8 cellular contexts compared by ENCODE assay signal in genomic region chr7:100585511-100586265, GRCh38. TPM values are rescaled to one million over a fixed set of nuclear protein-coding genes. Genes with fewer than 3 reads are reported as not detected.
A peak's percentile ranks its signal among the peaks of the same experiment; 100 is the strongest.
DNase-seq lines count a peak whose midpoint lies in the region; ATAC-seq lines count a peak whose summit lies in the region.

A gene with protein sequence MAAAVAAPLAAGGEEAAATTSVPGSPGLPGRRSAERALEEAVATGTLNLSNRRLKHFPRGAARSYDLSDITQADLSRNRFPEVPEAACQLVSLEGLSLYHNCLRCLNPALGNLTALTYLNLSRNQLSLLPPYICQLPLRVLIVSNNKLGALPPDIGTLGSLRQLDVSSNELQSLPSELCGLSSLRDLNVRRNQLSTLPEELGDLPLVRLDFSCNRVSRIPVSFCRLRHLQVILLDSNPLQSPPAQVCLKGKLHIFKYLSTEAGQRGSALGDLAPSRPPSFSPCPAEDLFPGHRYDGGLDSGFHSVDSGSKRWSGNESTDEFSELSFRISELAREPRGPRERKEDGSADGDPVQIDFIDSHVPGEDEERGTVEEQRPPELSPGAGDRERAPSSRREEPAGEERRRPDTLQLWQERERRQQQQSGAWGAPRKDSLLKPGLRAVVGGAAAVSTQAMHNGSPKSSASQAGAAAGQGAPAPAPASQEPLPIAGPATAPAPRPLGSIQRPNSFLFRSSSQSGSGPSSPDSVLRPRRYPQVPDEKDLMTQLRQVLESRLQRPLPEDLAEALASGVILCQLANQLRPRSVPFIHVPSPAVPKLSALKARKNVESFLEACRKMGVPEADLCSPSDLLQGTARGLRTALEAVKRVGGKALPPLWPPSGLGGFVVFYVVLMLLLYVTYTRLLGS (minus strand): TSS chr7:100586129. CDS start chr7:100586100, 29 bp downstream.

- peak; percentile 19 for ATAC-seq in GM18868 (IDR thresholded peaks at IDR 0.05; ENCODE audit: unreplicated experiment)
- peak; percentile 15 for ATAC-seq in HG03342 (IDR thresholded peaks at IDR 0.05; ENCODE audit: unreplicated experiment)

- peak within 1 kb of the TSS; percentile 92 for H3K4me3 ChIP-seq in rectal smooth muscle tissue (ENCODE audit: low read length)

- intact Hi-C loops in cardiac septum (cut with DNase I) = loop anchor here (1.0 to 5.0 kb wide), 3 partner anchors 27 to 107 kb away; partner anchors contain the start of genes GIGYF1, GNB2 and MOSPD3

- peak within 1 kb of the TSS; percentile 87 for H3K9ac ChIP-seq in rectal smooth muscle tissue (ENCODE audit: low read length)

- H3K27me3 ChIP-seq in rectal smooth muscle tissue (ENCODE audit: control insufficient read depth, insufficient read depth, low read length) = peaks cover 3% of the 10 kb centered on the region

- in situ Hi-C loops in ACHN (cut with HindIII; ENCODE audit: low pct_ligation_motif_present, low pct_unique_long_range_greater_than_20kb, low sequenced_read_pairs) = no loop called here

- DNase-seq in ACHN (peak; percentile 46), RPMI7951 (ENCODE audit: low read depth) (no peak), cardiac septum (ENCODE audit: low spot score) (peak; percentile 87), kidney glomerular epithelial cell (lab: John Stamatoyannopoulos, UW) (no peak)
- DNase-seq in activated naive CD4-positive, alpha-beta T cell treated with anti-CD3 and anti-CD28 coated beads, Interleukin-2, amount 50 U/mL, for 16 hours = peak; percentile 60

- peak within 1 kb of the TSS; percentile 91 for H3K27ac ChIP-seq in rectal smooth muscle tissue (ENCODE audit: low read depth, low read length)

- peaks cover 13% of the 10 kb centered on the region for H3K36me3 ChIP-seq in rectal smooth muscle tissue (ENCODE audit: control insufficient read depth, insufficient read depth, low read length)

- peaks cover 10% of the 10 kb centered on the region for H3K4me1 ChIP-seq in rectal smooth muscle tissue (ENCODE audit: control insufficient read depth, insufficient read depth, low read length)

RNA-seq across cellular contexts. Expression of the gene that starts here (rescaled TPM):
- 8.3 and 10.8 TPM in 2 replicates for total RNA-seq in RPMI7951 (2014; rRNA removed; shearing (Covaris generic))
- total RNA-seq in cardiac septum = 25.8 TPM

Comparison
In these comparisons a context has a peak if more than half of its experiments do, and no peak if none do; other contexts are left out.
1. DNase-seq: peak in ACHN (single experiment), activated naive CD4-positive, alpha-beta T cell treated with anti-CD3 and anti-CD28 coated beads, Interleukin-2, amount 50 U/mL, for 16 hours (single experiment) and cardiac septum (single experiment); none in RPMI7951 (single experiment) and kidney glomerular epithelial cell (single experiment).